In the genomic region with DNA sequence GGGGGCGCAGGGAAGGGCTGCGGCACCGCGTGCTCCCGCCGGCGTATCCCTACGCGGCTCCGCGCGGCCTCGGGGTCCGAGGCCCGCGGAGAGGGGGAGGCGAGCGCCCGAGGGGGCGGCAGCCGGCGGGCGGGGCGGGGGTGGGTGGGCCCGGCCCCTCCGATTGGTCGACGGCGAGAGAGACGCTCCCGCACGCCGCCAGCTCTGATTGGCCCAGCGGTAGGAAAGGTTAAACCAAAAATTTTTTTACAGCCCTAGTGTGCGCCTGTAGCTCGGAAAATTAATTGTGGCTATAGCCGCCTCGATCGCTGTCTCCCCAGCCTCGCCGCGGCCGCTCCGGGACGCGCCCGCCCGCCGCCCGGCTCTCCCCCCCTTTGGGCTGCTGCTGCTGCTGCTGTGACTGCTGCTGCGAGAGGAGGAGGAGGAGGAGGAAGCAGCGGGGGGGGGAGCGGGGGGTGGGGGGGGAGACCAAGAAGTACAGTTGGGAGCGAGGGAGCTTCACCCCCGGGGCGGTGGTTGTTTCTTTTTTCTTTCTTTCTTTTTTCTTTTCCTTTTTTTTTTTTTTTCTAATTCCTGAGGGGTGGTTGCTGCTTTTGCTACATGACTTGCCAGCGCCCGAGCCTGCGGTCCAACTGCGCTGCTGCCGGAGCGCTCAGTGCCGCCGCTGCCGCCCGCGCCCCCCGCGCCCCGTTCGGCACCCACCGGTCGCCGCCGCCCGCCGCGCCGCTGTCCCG, we compare ENCODE assay signal across 8 cellular contexts. TPM values are rescaled to one million over a fixed set of nuclear protein-coding genes. Genes with fewer than 3 reads are reported as not detected.
A peak's percentile ranks its signal among the peaks of the same experiment; 100 is the strongest.
DNase-seq lines count a peak whose midpoint lies in the region; ATAC-seq and TF ChIP-seq lines count a peak whose summit lies in the region.

FOXG1 (plus strand) TSS at position 283 of the 734 bp plus-strand sequence. CDS start 493 bp downstream, outside the sequence.

- POLR2A ChIA-PET in activated B cell treated with CpG ODN at 0.5 μM for 24 hours (lab: Charles Lee), result no interaction called here

- no peak for TF ChIP-seq CTCF in activated B cell treated with CpG ODN at 0.5 μM for 24 hours (IDR thresholded peaks at IDR 0.05)
- no peak for TF ChIP-seq CTCF in testis (IDR thresholded peaks at IDR 0.05)

- H3K9ac ChIP-seq in ES-I3 (ENCODE audit: low read depth, low read length), result peak within 1 kb of the TSS; percentile 68
- peak within 1 kb of the TSS; percentile 6; the same call in 1 of the 2 replicates for H3K9ac ChIP-seq in iPS-20b (ENCODE audit: low read depth, low read length)

- intact Hi-C loops in activated B cell treated with CpG ODN at 0.5 μM for 24 hours (cut with micrococcal nuclease), result no loop called here
- intact Hi-C loops in testis (cut with DNase I; ENCODE audit: low total_unique reads), result loop anchor here (10.0 kb wide), 1 partner anchor 458 kb away; no protein-coding TSS in a partner anchor

- no peak for TF ChIP-seq POLR2A in testis (IDR thresholded peaks at IDR 0.05)

- peak; percentile 84 for DNase-seq in HuH-7 (ENCODE audit: low spot score)
- no peak for DNase-seq in activated B cell treated with CpG ODN at 0.5 μM for 24 hours
- DNase-seq in testis, result peak; percentile 61
- DNase-seq in foreskin melanocyte, result no peak

- peaks cover 56% of the 10 kb centered on the region for H3K27me3 Mint-ChIP-seq in activated B cell treated with CpG ODN at 0.5 μM for 24 hours

- CTCF ChIA-PET in activated B cell treated with CpG ODN at 0.5 μM for 24 hours (lab: Charles Lee), result no interaction called here

- H3K27ac Mint-ChIP-seq in activated B cell treated with CpG ODN at 0.5 μM for 24 hours, result peak within 1 kb of the TSS; percentile 24

- peak within 1 kb of the TSS; percentile 68 for H3K4me3 ChIP-seq in iPS-20b (ENCODE audit: low read length)
- peak within 1 kb of the TSS; percentile 49 to 58 for H3K4me3 ChIP-seq in testis

- no peaks in the 10 kb centered on the region for H3K36me3 ChIP-seq in ES-I3 (ENCODE audit: insufficient read depth, low read length)
- no peaks in the 10 kb centered on the region for H3K36me3 ChIP-seq in iPS-20b (ENCODE audit: insufficient read depth, low read depth, low read length)
- H3K36me3 ChIP-seq in testis (ENCODE audit: low read depth, missing control alignments), result no peaks in the 10 kb centered on the region

- H3K4me1 Mint-ChIP-seq in activated B cell treated with CpG ODN at 0.5 μM for 24 hours, result peaks cover 12% of the 10 kb centered on the region

- peaks cover 2% of the 10 kb centered on the region for H3K9me3 Mint-ChIP-seq in activated B cell treated with CpG ODN at 0.5 μM for 24 hours

- peaks cover 4% of the 10 kb centered on the region for H3K36me3 Mint-ChIP-seq in activated B cell treated with CpG ODN at 0.5 μM for 24 hours (ENCODE audit: low read depth)

- peak within 1 kb of the TSS; percentile 69 for H3K4me3 Mint-ChIP-seq in activated B cell treated with CpG ODN at 0.5 μM for 24 hours

- H3K9me3 ChIP-seq in ES-I3 (ENCODE audit: control insufficient read depth, insufficient read depth, low read length), result no peaks in the 10 kb centered on the region
- H3K9me3 ChIP-seq in iPS-20b (ENCODE audit: insufficient read depth, low read depth, low read length), result no peaks in the 10 kb centered on the region
- H3K9me3 ChIP-seq in testis, result no peaks in the 10 kb centered on the region

- ATAC-seq in activated B cell treated with CpG ODN at 0.5 μM for 24 hours (ENCODE audit: low read depth), result peak; percentile 5
- ATAC-seq in GM19035 (IDR thresholded peaks at IDR 0.05; ENCODE audit: unreplicated experiment), result no peak
- ATAC-seq in HG03139 (IDR thresholded peaks at IDR 0.05; ENCODE audit: unreplicated experiment), result no peak

- H3K27me3 ChIP-seq in iPS-20b (ENCODE audit: insufficient read depth, low read length), result peaks cover 89% of the 10 kb centered on the region
- H3K27me3 ChIP-seq in testis, result no peaks in the 10 kb centered on the region

- WGBS in testis, 2 donors, result 2 to 4% methylated on average over 33 to 57 of the region's 80 CpGs

- H3K4me1 ChIP-seq in ES-I3 (ENCODE audit: insufficient read depth, low read length), result peaks cover 5% of the 10 kb centered on the region
- H3K4me1 ChIP-seq in iPS-20b (ENCODE audit: insufficient read depth, low read length), result no peaks in the 10 kb centered on the region
- H3K4me1 ChIP-seq in testis, result no peaks in the 10 kb centered on the region

- H3K27ac ChIP-seq in iPS-20b (ENCODE audit: low read length) (no peak within 1 kb of the TSS), testis (peak within 1 kb of the TSS in 1 of 2 donors; percentile 47)

RNA-seq across cellular contexts. Expression of gene FOXG1, which starts in this region (rescaled TPM):
- total RNA-seq in activated B cell treated with CpG ODN at 0.5 μM for 24 hours (not detected in 2 replicates), testis (1 to 10 TPM; 4.5 to 5.5 TPM)
- polyA plus RNA-seq in testis (ENCODE audit: insufficient read depth, low read depth, low replicate concordance), result 9.0 TPM

Comparison
In these comparisons a context has a peak if more than half of its experiments do, and no peak if none do; other contexts are left out.
1. Peak in ATAC-seq in activated B cell treated with CpG ODN at 0.5 μM for 24 hours; RNA of the gene not detected or under 1 TPM.
2. DNase-seq: peak in HuH-7 (single experiment) and testis (single experiment); none in activated B cell treated with CpG ODN at 0.5 μM for 24 hours (single experiment) and foreskin melanocyte (single experiment).